In genomic region chr12:52327086-52327829, GRCh38 we compare ENCODE assay signal across 8 cellular contexts. TPM values are rescaled to one million over a fixed set of nuclear protein-coding genes. Genes with fewer than 3 reads are reported as not detected.
DNase-seq lines count a peak whose midpoint lies in the region; FAIRE-seq and TF ChIP-seq lines count a peak whose summit lies in the region.

No MANE protein-coding gene starts in this region.

- no peak for FAIRE-seq in urothelium cell line (lab: Jason Lieb, UNC)

- H3K9me3 ChIP-seq in SJSA1 (replicated peaks) = no peaks in the 10 kb centered on the region

- no peaks in the 10 kb centered on the region for H3K36me3 ChIP-seq in SJSA1

- H3K27ac ChIP-seq in SJSA1 = no peak overlapping the region

- CTCF ChIA-PET in HEK293T (lab: Yijun Ruan, JAX) = interaction anchor here (0.6 to 2.9 kb wide), 13 partner anchors 10 to 553 kb away, joined by 3 to 15 read pairs (median 4); no protein-coding TSS in a partner anchor

- POLR2A ChIA-PET in HEK293T (lab: Yijun Ruan, JAX) = no interaction called here

- H3K4me3 ChIP-seq in SJSA1 = no peak overlapping the region

- intact Hi-C loops in posterior cingulate gyrus (cut with DNase I) = loop anchor here (1.0 kb wide), 1 partner anchor 171 kb away; no protein-coding TSS in a partner anchor

- H3K27me3 ChIP-seq in SJSA1 (replicated peaks) = no peaks in the 10 kb centered on the region

- DNase-seq in GM04503 (ENCODE audit: low read depth) = peak; percentile 60
- peak; percentile 72 for DNase-seq in HEK293T (ENCODE audit: extremely low spot score)
- DNase-seq in MV-4-11 (lab: John Stamatoyannopoulos, UW) = peak; percentile 86
- DNase-seq in SJSA1 (ENCODE audit: low read depth in 1 of 2, low spot score in 2 of 2) = peak; percentile 82 to 90
- peak; percentile 80 for DNase-seq in activated naive CD4-positive, alpha-beta T cell treated with Interleukin-2 at 50 U/mL for 16 hours
- peak; percentile 94 for DNase-seq in glomerular visceral epithelial cell (ENCODE audit: extremely low spot score)
- DNase-seq in posterior cingulate gyrus = peak; percentile 56 to 97 (median 80)
- peak; percentile 98 for DNase-seq in urothelium cell line (ENCODE audit: low spot score)

- H3K4me1 ChIP-seq in SJSA1 (replicated peaks) = peaks cover 7% of the 10 kb centered on the region; the same call in 1 of the 2 replicates

TF ChIP-seq in HEK293T, 16 proteins besides CTCF, POLR2A, EP300 and RAD21:
- TF ChIP-seq BHLHE40 (IDR thresholded peaks at IDR 0.05; ENCODE audit: borderline replicate concordance) (no peak), ZNF384 (IDR thresholded peaks at IDR 0.05) (no peak), ELF4 (IDR thresholded peaks at IDR 0.05) (no peak), HDGF (IDR thresholded peaks at IDR 0.05; ENCODE audit: borderline replicate concordance) (no peak), FOXM1 (IDR thresholded peaks at IDR 0.05; ENCODE audit: borderline replicate concordance) (no peak), FOXK2 (IDR thresholded peaks at IDR 0.05) (no peak), TARDBP (IDR thresholded peaks at IDR 0.05) (no peak), FOXA1 (IDR thresholded peaks at IDR 0.05) (no peak)
TF ChIP-seq in HEK293T: peak in this region for 0.

RNA-seq across cellular contexts. Expression of gene KRT83, which starts 6.1 kb away (rescaled TPM):
- not detected in 2 replicates for total RNA-seq in SJSA1 (2014; rRNA removed; shearing (Covaris generic))

RNA-seq across cellular contexts. Expression of gene KRT81, which starts 35.9 kb away (rescaled TPM):
- 0.13 TPM in 1 of 2 replicates, not detected in the other for total RNA-seq in SJSA1 (2014; rRNA removed; shearing (Covaris generic))

RNA-seq across cellular contexts. Expression of gene KRT85, which starts 40.0 kb away (rescaled TPM):
- total RNA-seq in SJSA1 (2014; rRNA removed; shearing (Covaris generic)) = not detected in 2 replicates

RNA-seq across cellular contexts. Expression of gene KRT86, which starts 52.8 kb away (rescaled TPM):
- 0.37 TPM in 1 of 2 replicates, not detected in the other for total RNA-seq in SJSA1 (2014; rRNA removed; shearing (Covaris generic))

RNA-seq across cellular contexts. Expression of gene KRT84, which starts 58.2 kb away (rescaled TPM):
- total RNA-seq in SJSA1 (2014; rRNA removed; shearing (Covaris generic)) = not detected in 2 replicates
